10 cellular contexts compared by ENCODE assay signal in genomic region chr19:5046339-5047039, GRCh38.
A peak's percentile ranks its signal among the peaks of the same experiment; 100 is the strongest.
DNase-seq lines count a peak whose midpoint lies in the region; ATAC-seq and TF ChIP-seq lines count a peak whose summit lies in the region.
"Had no signal": no experiment of that assay in that cellular context is flagged by ENCODE, and none has a peak within 500 bp of the region (broad histone marks: within the 10 kb centered on the region; RNA-seq: fewer than 3 reads in every experiment).

No MANE protein-coding gene starts in this region.

- TF ChIP-seq EP300 in suprapubic skin (IDR thresholded peaks at IDR 0.05), result no peak

- ATAC-seq in HG03039 (IDR thresholded peaks at IDR 0.05; ENCODE audit: unreplicated experiment), result no peak
- ATAC-seq: activated naive CD8-positive, alpha-beta T cell treated with anti-CD3 and anti-CD28 coated beads, Interleukin-2, amount 50 U/mL, for 24 hours had no signal

- H3K27me3 Mint-ChIP-seq in HFFc6 (ENCODE audit: insufficient read depth), result peaks cover 5% of the 10 kb centered on the region
- H3K27me3 Mint-ChIP-seq: activated naive CD8-positive, alpha-beta T cell treated with anti-CD3 and anti-CD28 coated beads, Interleukin-2, amount 50 U/mL, for 24 hours; memory B cell had no signal

- intact Hi-C loops in esophagus squamous epithelium (cut with DNase I), result loop anchor here (10.0 kb wide), 1 partner anchor 538 kb away; no protein-coding TSS in a partner anchor

- peak; percentile 45 for DNase-seq in HFFc6
- peak; percentile 69 to 92 for DNase-seq in NCI-H524 (lab: John Stamatoyannopoulos, UW)
- DNase-seq in esophagus squamous epithelium (lab: John Stamatoyannopoulos, UW), result no peak
- DNase-seq in suprapubic skin (ENCODE audit: low spot score in 2 of 2), result no peak
- DNase-seq in DMS114 treated with DMSO at 0.1 percent for 48 hours (lab: John Stamatoyannopoulos, UW; ENCODE audit: unreplicated experiment), result no peak
- DNase-seq in activated CD4-positive, CD25-positive, alpha-beta regulatory T cell (lab: John Stamatoyannopoulos, UW), result no peak
- no peak for DNase-seq in OCI-M2 (lab: John Stamatoyannopoulos, UW; ENCODE audit: unreplicated experiment)
- DNase-seq: activated naive CD8-positive, alpha-beta T cell treated with anti-CD3 and anti-CD28 coated beads, Interleukin-2, amount 50 U/mL, for 24 hours had no signal

- peaks cover 7 to 59% (median 13%) of the 10 kb centered on the region in 3 donors for H3K36me3 ChIP-seq in esophagus squamous epithelium
- peaks cover 9% of the 10 kb centered on the region for H3K36me3 ChIP-seq in suprapubic skin

- H3K4me1 Mint-ChIP-seq in HFFc6 (ENCODE audit: low read depth), result peaks cover 20% of the 10 kb centered on the region
- H3K4me1 Mint-ChIP-seq: activated naive CD8-positive, alpha-beta T cell treated with anti-CD3 and anti-CD28 coated beads, Interleukin-2, amount 50 U/mL, for 24 hours had no signal

- H3K27me3 ChIP-seq in esophagus squamous epithelium, result no peaks in the 10 kb centered on the region
- no peaks in the 10 kb centered on the region for H3K27me3 ChIP-seq in suprapubic skin

- H3K27ac Mint-ChIP-seq in HFFc6, result peak overlapping the region; percentile 12; the same call in 1 of the 2 replicates
- H3K27ac Mint-ChIP-seq: activated naive CD8-positive, alpha-beta T cell treated with anti-CD3 and anti-CD28 coated beads, Interleukin-2, amount 50 U/mL, for 24 hours; memory B cell had no signal

- H3K4me3 ChIP-seq in esophagus squamous epithelium, result no peak overlapping the region
- no peak overlapping the region for H3K4me3 ChIP-seq in suprapubic skin

- TF ChIP-seq CTCF in HFFc6 (IDR thresholded peaks at IDR 0.05) (no peak), esophagus squamous epithelium (IDR thresholded peaks at IDR 0.05) (no peak), suprapubic skin (IDR thresholded peaks at IDR 0.05) (no peak)

- peaks cover 36 to 59% (median 44%) of the 10 kb centered on the region in 3 donors for H3K4me1 ChIP-seq in esophagus squamous epithelium
- H3K4me1 ChIP-seq in suprapubic skin, result peaks cover 61% of the 10 kb centered on the region

- H3K27ac ChIP-seq in esophagus squamous epithelium, result peak overlapping the region; percentile 64 to 86 (median 68)
- H3K27ac ChIP-seq in suprapubic skin, result peak overlapping the region; percentile 83

- H3K9me3 ChIP-seq in esophagus squamous epithelium (no peaks in the 10 kb centered on the region), suprapubic skin (no peaks in the 10 kb centered on the region)

- 34 to 54% methylated on average over 11 to 14 of the region's 19 CpGs for WGBS in esophagus squamous epithelium, 2 donors
- WGBS in suprapubic skin, result 45% methylated on average over 6 of the region's 19 CpGs

- H3K4me3 Mint-ChIP-seq in HFFc6, result no peak overlapping the region; the same call in 1 of the 2 replicates
- H3K4me3 Mint-ChIP-seq: activated naive CD8-positive, alpha-beta T cell treated with anti-CD3 and anti-CD28 coated beads, Interleukin-2, amount 50 U/mL, for 24 hours; memory B cell had no signal

- H3K9me3 Mint-ChIP-seq in HFFc6, result peaks cover 10% of the 10 kb centered on the region; the same call in 1 of the 2 replicates
- H3K9me3 Mint-ChIP-seq: activated naive CD8-positive, alpha-beta T cell treated with anti-CD3 and anti-CD28 coated beads, Interleukin-2, amount 50 U/mL, for 24 hours; memory B cell had no signal

- H3K36me3 Mint-ChIP-seq in HFFc6 (ENCODE audit: low read depth), result peaks cover 25% of the 10 kb centered on the region

- TF ChIP-seq POLR2A in esophagus squamous epithelium (IDR thresholded peaks at IDR 0.05) (no peak), suprapubic skin (IDR thresholded peaks at IDR 0.05) (no peak)

Comparison
In these comparisons a context has a peak if more than half of its experiments do, and no peak if none do; other contexts are left out.
1. DNase-seq: peak in HFFc6 (single experiment) and NCI-H524 (2 of 2); none in esophagus squamous epithelium (single experiment), suprapubic skin (0 of 2), DMS114 treated with DMSO at 0.1 percent for 48 hours (single experiment), activated CD4-positive, CD25-positive, alpha-beta regulatory T cell (0 of 4) and OCI-M2 (single experiment).